ENCODE assay signal across 31 cellular contexts in the genomic region with DNA sequence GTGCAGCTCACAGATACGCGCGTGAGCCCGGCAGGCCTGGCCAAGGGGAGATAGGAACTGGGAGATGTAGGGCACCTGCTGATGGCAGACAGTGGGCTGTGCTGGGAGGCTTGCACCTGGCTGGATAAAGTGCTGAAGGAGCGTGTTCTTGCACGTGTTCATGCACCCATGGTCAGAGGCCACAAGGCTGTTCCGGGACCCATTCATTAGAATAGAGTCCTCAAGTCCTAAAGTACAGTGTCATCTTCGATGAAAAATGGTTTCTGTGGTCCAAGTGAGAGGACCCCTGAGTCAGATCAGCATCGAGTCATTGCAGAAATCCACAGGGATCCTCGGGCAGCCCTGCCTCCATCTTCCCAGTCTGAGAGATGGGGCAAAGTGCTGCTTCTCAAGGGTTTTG.
DNase-seq lines count a peak whose midpoint lies in the region; ATAC-seq, FAIRE-seq and TF ChIP-seq lines count a peak whose summit lies in the region.
"Had no signal": no experiment of that assay in that cellular context is flagged by ENCODE, and none has a peak within 500 bp of the region (broad histone marks: within the 10 kb centered on the region; RNA-seq: fewer than 3 reads in every experiment).

No MANE protein-coding gene starts in this region.

- no peak overlapping the region for H3K4me3 Mint-ChIP-seq in activated naive CD8-positive, alpha-beta T cell
- H3K4me3 Mint-ChIP-seq in activated naive CD8-positive, alpha-beta T cell treated with anti-CD3 and anti-CD28 coated beads, Interleukin-2, amount 50 U/mL, for 24 hours = no peak overlapping the region
- H3K4me3 Mint-ChIP-seq: activated CD8-positive, alpha-beta T cell treated with anti-CD3 and anti-CD28 coated beads for 36 hours; activated naive CD4-positive, alpha-beta T cell treated with anti-CD3 and anti-CD28 coated beads for 36 hours; effector memory CD8-positive, alpha-beta T cell; naive thymus-derived CD8-positive, alpha-beta T cell had no signal

- no peaks in the 10 kb centered on the region for H3K27me3 Mint-ChIP-seq in activated naive CD8-positive, alpha-beta T cell
- H3K27me3 Mint-ChIP-seq in activated naive CD8-positive, alpha-beta T cell treated with anti-CD3 and anti-CD28 coated beads, Interleukin-2, amount 50 U/mL, for 24 hours = no peaks in the 10 kb centered on the region
- H3K27me3 Mint-ChIP-seq: activated CD8-positive, alpha-beta T cell treated with anti-CD3 and anti-CD28 coated beads for 36 hours; effector memory CD8-positive, alpha-beta T cell; naive thymus-derived CD8-positive, alpha-beta T cell had no signal

- peak overlapping the region; percentile 100 for H3K27ac ChIP-seq in OCI-LY1 (ENCODE audit: low read depth, low read length, poor library complexity, severe bottlenecking)
- H3K27ac ChIP-seq: C4-2B, cardiac muscle cell, coronary artery, SJSA1, upper lobe of left lung had no signal

- FAIRE-seq in urothelium cell line (lab: Jason Lieb, UNC) = peak; percentile 13
- FAIRE-seq: GM12892, kidney, small intestine had no signal

- H3F3A ChIP-seq in OCI-LY1 (ENCODE audit: insufficient read depth, low read length) = peaks cover 7% of the 10 kb centered on the region; the same call in 1 of the 2 replicates

- H3K36me3 Mint-ChIP-seq in activated naive CD8-positive, alpha-beta T cell = peaks cover 7% of the 10 kb centered on the region
- H3K36me3 Mint-ChIP-seq in activated naive CD8-positive, alpha-beta T cell treated with anti-CD3 and anti-CD28 coated beads, Interleukin-2, amount 50 U/mL, for 24 hours (ENCODE audit: low read depth) = peaks cover 2% of the 10 kb centered on the region

- peak overlapping the region; percentile 32; the same call in 1 of the 2 replicates for H3K4me2 ChIP-seq in OCI-LY1 (ENCODE audit: low read length)

- H3K4me1 ChIP-seq in OCI-LY1 (ENCODE audit: insufficient read depth, low read length, severe bottlenecking) = peaks cover 99% of the 10 kb centered on the region
- H3K4me1 ChIP-seq: SJSA1, upper lobe of left lung had no signal

- TF ChIP-seq CTCF in OCI-LY1 (IDR thresholded peaks at IDR 0.05; ENCODE audit: low read length) = no peak

- no peaks in the 10 kb centered on the region for H3K27me3 ChIP-seq in OCI-LY1 (ENCODE audit: insufficient read depth, low read length)
- H3K27me3 ChIP-seq: cardiac muscle cell, ovary, SJSA1, upper lobe of left lung had no signal

- H3K79me2 ChIP-seq in OCI-LY1 (ENCODE audit: insufficient read depth, low read length) = peaks cover 28% of the 10 kb centered on the region

- ATAC-seq in activated naive CD8-positive, alpha-beta T cell treated with anti-CD3 and anti-CD28 coated beads, Interleukin-2, amount 50 U/mL, for 24 hours = no peak
- ATAC-seq: activated CD8-positive, alpha-beta T cell treated with anti-CD3 and anti-CD28 coated beads for 36 hours; effector memory CD8-positive, alpha-beta T cell; naive thymus-derived CD8-positive, alpha-beta T cell had no signal

- no peaks in the 10 kb centered on the region for H3K9me3 ChIP-seq in OCI-LY1 (ENCODE audit: low read length)
- H3K9me3 ChIP-seq: ovary, SJSA1, upper lobe of left lung had no signal

- H3K27ac Mint-ChIP-seq in activated naive CD8-positive, alpha-beta T cell = peak overlapping the region; percentile 64
- H3K27ac Mint-ChIP-seq in activated naive CD8-positive, alpha-beta T cell treated with anti-CD3 and anti-CD28 coated beads, Interleukin-2, amount 50 U/mL, for 24 hours = no peak overlapping the region
- H3K27ac Mint-ChIP-seq: activated naive CD4-positive, alpha-beta T cell treated with anti-CD3 and anti-CD28 coated beads for 36 hours had no signal

- H3K4me1 Mint-ChIP-seq in activated naive CD8-positive, alpha-beta T cell (ENCODE audit: low read depth) = peaks cover 9% of the 10 kb centered on the region
- H3K4me1 Mint-ChIP-seq in activated naive CD8-positive, alpha-beta T cell treated with anti-CD3 and anti-CD28 coated beads, Interleukin-2, amount 50 U/mL, for 24 hours = peaks cover 20% of the 10 kb centered on the region

- H3K9ac ChIP-seq in OCI-LY1 (ENCODE audit: low read length) = peak overlapping the region; percentile 54

- no peaks in the 10 kb centered on the region for H4K20me1 ChIP-seq in OCI-LY1 (ENCODE audit: insufficient read depth, low read length)

- H3K4me3 ChIP-seq in OCI-LY1 (ENCODE audit: low read depth, low read length, poor library complexity, severe bottlenecking) = no peak overlapping the region
- H3K4me3 ChIP-seq: cardiac muscle cell, coronary artery, ovary, SJSA1, upper lobe of left lung had no signal

- no peak overlapping the region for H2AFZ ChIP-seq in OCI-LY1 (ENCODE audit: low read length)

- no peaks in the 10 kb centered on the region for H3K9me2 ChIP-seq in OCI-LY1 (ENCODE audit: low read depth, low read length)

- H3K9me3 Mint-ChIP-seq in activated naive CD8-positive, alpha-beta T cell (ENCODE audit: low read depth) = no peaks in the 10 kb centered on the region
- H3K9me3 Mint-ChIP-seq in activated naive CD8-positive, alpha-beta T cell treated with anti-CD3 and anti-CD28 coated beads, Interleukin-2, amount 50 U/mL, for 24 hours = no peaks in the 10 kb centered on the region
- H3K9me3 Mint-ChIP-seq: activated CD8-positive, alpha-beta T cell treated with anti-CD3 and anti-CD28 coated beads for 36 hours; activated naive CD4-positive, alpha-beta T cell treated with anti-CD3 and anti-CD28 coated beads for 36 hours; effector memory CD8-positive, alpha-beta T cell; naive thymus-derived CD8-positive, alpha-beta T cell had no signal

- DNase-seq in activated naive CD8-positive, alpha-beta T cell treated with anti-CD3 and anti-CD28 coated beads, Interleukin-2, amount 50 U/mL, for 24 hours = no peak
- DNase-seq in islet precursor cell (peak; percentile 46), urothelium cell line (ENCODE audit: low spot score) (no peak), COLO829 (ENCODE audit: low spot score) (no peak), NCI-H187 (lab: John Stamatoyannopoulos, UW) (no peak)
- DNase-seq: activated CD8-positive, alpha-beta T cell treated with anti-CD3 and anti-CD28 coated beads for 36 hours; activated naive CD4-positive, alpha-beta T cell treated with anti-CD3 and anti-CD28 coated beads for 36 hours; activated T-cell treated with anti-CD3 and anti-CD28 coated beads for 4 hours; effector memory CD8-positive, alpha-beta T cell; EL; GOT3; head of caudate nucleus; kidney; midbrain; naive thymus-derived CD8-positive, alpha-beta T cell; NCI-H1092 treated with DMSO at 0.1 percent for 48 hours; NCI-H187 treated with DMSO at 0.1 percent for 48 hours; NCI-H69; ovary; retina; small intestine; stimulated activated CD4-positive, alpha-beta T cell treated with anti-CD3 and anti-CD28 coated beads, Interleukin-1b, Interleukin-23, amount 100 ng/mL, for 48 hours; stimulated activated CD8-positive, alpha-beta memory T cell treated with anti-CD3 and anti-CD28 coated beads, Interleukin-4, amount 100 ng/mL, for 48 hours; upper lobe of left lung had no signal

- peaks cover 15% of the 10 kb centered on the region for H3K36me3 ChIP-seq in OCI-LY1 (ENCODE audit: insufficient read depth, low read length)
- H3K36me3 ChIP-seq: cardiac muscle cell, ovary, SJSA1, upper lobe of left lung had no signal
